In the genomic region with DNA sequence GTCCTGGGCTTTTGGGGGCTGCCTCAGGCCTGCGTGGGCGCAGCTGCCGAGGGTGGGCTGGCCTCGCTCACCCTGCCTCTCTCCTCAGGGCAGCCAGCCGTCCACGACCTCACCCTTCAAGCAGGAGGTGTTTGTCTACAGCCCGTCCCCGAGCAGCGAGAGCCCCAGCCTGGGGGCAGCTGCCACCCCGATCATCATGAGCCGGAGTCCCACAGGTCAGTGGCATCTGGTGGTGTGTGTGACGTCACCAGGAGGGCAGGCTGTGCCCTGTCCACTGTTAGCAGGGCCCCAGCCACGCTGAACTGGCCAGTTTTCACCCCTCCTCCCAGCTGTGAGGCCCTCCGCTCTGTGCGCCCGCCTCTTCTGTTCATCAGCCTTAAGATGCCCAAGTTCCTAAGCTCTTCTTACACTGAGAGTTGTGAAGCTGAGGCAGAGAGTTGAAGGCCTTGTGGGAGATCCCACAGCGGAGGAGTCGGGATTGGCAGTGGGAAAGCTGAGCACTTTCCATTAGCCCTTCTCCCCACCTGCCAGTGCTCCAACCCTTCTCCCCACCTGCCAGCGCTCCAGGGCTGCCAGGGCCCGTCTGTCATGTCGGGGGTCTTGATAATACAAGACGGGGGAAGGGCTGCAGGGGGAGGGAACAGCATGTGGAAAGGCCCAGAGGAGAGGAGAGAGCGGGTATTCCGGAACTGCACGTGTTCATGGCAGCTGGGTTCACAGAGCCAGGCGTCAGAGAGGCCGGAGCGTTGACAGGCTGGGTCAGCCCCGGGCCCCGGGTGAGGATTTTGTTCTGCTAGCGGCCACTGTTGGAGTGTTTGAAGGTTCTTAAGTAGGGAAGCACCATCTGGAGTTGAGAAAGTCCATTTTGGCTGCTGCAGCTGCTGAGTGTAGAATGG, we compare ENCODE assay signal across 28 cellular contexts. TPM values are rescaled to one million over a fixed set of nuclear protein-coding genes. Genes with fewer than 3 reads are reported as not detected.
A peak's percentile ranks its signal among the peaks of the same experiment; 100 is the strongest.
DNase-seq lines count a peak whose midpoint lies in the region; ATAC-seq and TF ChIP-seq lines count a peak whose summit lies in the region.
"Had no signal": no experiment of that assay in that cellular context is flagged by ENCODE, and none has a peak within 500 bp of the region (broad histone marks: within the 10 kb centered on the region; RNA-seq: fewer than 3 reads in every experiment).

No MANE protein-coding gene starts in this region.

- H3K27me3 ChIP-seq in left lung, result no peaks in the 10 kb centered on the region
- H3K27me3 ChIP-seq: BLaER1 treated with 17β-estradiol and CSF1 and Interleukin-3, amounts not matched to agents 10 nM and 100 nM; esophagus muscularis mucosa; gastrocnemius medialis; stomach; upper lobe of left lung had no signal

- intact Hi-C loops in Right ventricle myocardium superior (cut with DNase I), result no loop called here
- intact Hi-C loops in Right ventricle myocardium inferior (cut with DNase I), result no loop called here
- intact Hi-C loops in left lung (cut with DNase I), result no loop called here

- peaks cover 0 to 23% of the 10 kb centered on the region in 2 donors for H3K36me3 ChIP-seq in left lung
- H3K36me3 ChIP-seq: gastrocnemius medialis had no signal

- no peak overlapping the region for H3K4me3 Mint-ChIP-seq in chondrocyte (ENCODE audit: unreplicated experiment)
- H3K4me3 Mint-ChIP-seq: activated CD8-positive, alpha-beta T cell treated with anti-CD3 and anti-CD28 coated beads for 36 hours had no signal

- TF ChIP-seq CTCF in chondrocyte (IDR thresholded peaks at IDR 0.05) (no peak), left lung (IDR thresholded peaks at IDR 0.05) (no peak)

- peak; percentile 26 for ATAC-seq in Right ventricle myocardium superior (ENCODE audit: poor library complexity)
- no peak for ATAC-seq in Right ventricle myocardium inferior
- no peak for ATAC-seq in left lung
- ATAC-seq: activated CD4-positive, CD25-positive, alpha-beta regulatory T cell treated with anti-CD3 and anti-CD28 coated beads, Interleukin-2, amount 50 U/mL, for 24 hours; activated CD8-positive, alpha-beta T cell treated with anti-CD3 and anti-CD28 coated beads for 36 hours; activated naive CD4-positive, alpha-beta T cell treated with anti-CD3 and anti-CD28 coated beads, Interleukin-2, amount 50 U/mL, for 72 hours; gastrocnemius medialis had no signal

- H3K27me3 Mint-ChIP-seq in chondrocyte (ENCODE audit: low read depth), result no peaks in the 10 kb centered on the region
- H3K27me3 Mint-ChIP-seq: activated CD8-positive, alpha-beta T cell treated with anti-CD3 and anti-CD28 coated beads for 36 hours had no signal

- peaks cover 25% of the 10 kb centered on the region for H3K9me3 Mint-ChIP-seq in chondrocyte (ENCODE audit: low read depth)

- no peak for DNase-seq in Right ventricle myocardium superior
- DNase-seq in Right ventricle myocardium inferior (ENCODE audit: missing footprints), result no peak
- peak; percentile 73 for DNase-seq in chondrocyte (ENCODE audit: low spot score)
- peak; percentile 24 to 65 for DNase-seq in left lung
- DNase-seq in NCI-H345 treated with DMSO at 0.1 percent for 48 hours (lab: John Stamatoyannopoulos, UW; ENCODE audit: unreplicated experiment), result no peak
- DNase-seq in SIG-M5 (lab: John Stamatoyannopoulos, UW), result no peak
- no peak for DNase-seq in cerebellum (ENCODE audit: low spot score)
- DNase-seq in DMS53 treated with DMSO at 0.1 percent for 48 hours (lab: John Stamatoyannopoulos, UW; ENCODE audit: unreplicated experiment), result no peak
- DNase-seq: activated CD8-positive, alpha-beta T cell treated with anti-CD3 and anti-CD28 coated beads for 36 hours; activated T-cell treated with anti-CD3 and anti-CD28 coated beads, Interleukin-2, amount 50 U/mL, for 48 hours; effector CD8-positive, alpha-beta T cell; EL; gastrocnemius medialis; hypothalamus; NCI-H1105 treated with DMSO at 0.1 percent for 48 hours; NCI-H2081; NCI-H510A treated with DMSO at 0.1 percent for 48 hours; stimulated activated CD4-positive, alpha-beta T cell treated with anti-CD3 and anti-CD28 coated beads, Interleukin-12 subunit alpha, Interleukin-12 subunit beta, amount 100 ng/mL, for 4 hours; stomach; upper lobe of left lung had no signal

- no peak overlapping the region for H3K27ac ChIP-seq in left lung
- H3K27ac ChIP-seq: esophagus muscularis mucosa, gastrocnemius medialis, stomach, upper lobe of left lung had no signal

- peaks cover 15% of the 10 kb centered on the region for H3K36me3 Mint-ChIP-seq in chondrocyte (ENCODE audit: low read depth)

- no peak overlapping the region for H3K27ac Mint-ChIP-seq in chondrocyte (ENCODE audit: unreplicated experiment)
- H3K27ac Mint-ChIP-seq: activated CD8-positive, alpha-beta T cell treated with anti-CD3 and anti-CD28 coated beads for 36 hours; activated naive CD4-positive, alpha-beta T cell treated with anti-CD3 and anti-CD28 coated beads, Interleukin-2, amount 50 U/mL, for 72 hours had no signal

- H3K4me1 ChIP-seq in left lung, result peaks cover 0 to 7% of the 10 kb centered on the region in 2 donors
- H3K4me1 ChIP-seq: stomach had no signal

- H3K4me1 Mint-ChIP-seq in chondrocyte (ENCODE audit: low read depth), result no peaks in the 10 kb centered on the region

- no peak overlapping the region for H3K4me3 ChIP-seq in left lung
- H3K4me3 ChIP-seq: BLaER1 treated with 17β-estradiol and CSF1 and Interleukin-3, amounts not matched to agents 10 nM and 100 nM; esophagus muscularis mucosa; gastrocnemius medialis; stomach; upper lobe of left lung had no signal

- H3K9me3 ChIP-seq in left lung, result peaks cover 0 to 19% of the 10 kb centered on the region in 2 donors

RNA-seq across cellular contexts. Expression of a gene that starts 36.3 kb away (rescaled TPM):
- total RNA-seq in Right ventricle myocardium superior (not detected), Right ventricle myocardium inferior (not detected), chondrocyte (not detected in 3 replicates), left lung (not detected), cerebellum (not detected)
- total RNA-seq: activated CD8-positive, alpha-beta T cell treated with anti-CD3 and anti-CD28 coated beads for 36 hours; activated naive CD4-positive, alpha-beta T cell treated with anti-CD3 and anti-CD28 coated beads, Interleukin-2, amount 50 U/mL, for 72 hours; aorta; esophagus muscularis mucosa; gastrocnemius medialis; myocyte; omental fat pad; renal cortical epithelial cell; stomach; upper lobe of left lung had no signal

Comparison
In these comparisons a context has a peak if more than half of its experiments do, and no peak if none do; other contexts are left out.
1. DNase-seq: peak in chondrocyte (single experiment) and left lung (2 of 2); none in Right ventricle myocardium superior (single experiment), Right ventricle myocardium inferior (single experiment), NCI-H345 treated with DMSO at 0.1 percent for 48 hours (single experiment), SIG-M5 (single experiment), cerebellum (single experiment) and DMS53 treated with DMSO at 0.1 percent for 48 hours (single experiment).